In genomic region chr16:51630051-51630450, GRCh38 we compare ENCODE assay signal across 22 cellular contexts.
"Had no signal": no experiment of that assay in that cellular context is flagged by ENCODE, and none has a peak within 500 bp of the region (broad histone marks: within the 10 kb centered on the region; RNA-seq: fewer than 3 reads in every experiment).

No MANE protein-coding gene starts in this region.

- H3K9me3 ChIP-seq: esophagus muscularis mucosa, gastrocnemius medialis, mucosa of descending colon, ovary, right atrium auricular region, sigmoid colon, stomach, thoracic aorta had no signal

- H3K4me3 Mint-ChIP-seq: naive thymus-derived CD8-positive, alpha-beta T cell; neural crest cell; type B pancreatic cell had no signal

- ATAC-seq: gastrocnemius medialis; heart right ventricle; left lobe of liver; mucosa of descending colon; naive thymus-derived CD8-positive, alpha-beta T cell had no signal

- H3K4me1 Mint-ChIP-seq: naive thymus-derived CD8-positive, alpha-beta T cell had no signal

- H3K4me3 ChIP-seq: esophagus muscularis mucosa, gastrocnemius medialis, heart right ventricle, mucosa of descending colon, ovary, right atrium auricular region, sigmoid colon, skin epidermis, stomach, thoracic aorta had no signal

- DNase-seq: effector memory CD4-positive, alpha-beta T cell; gastrocnemius medialis; heart right ventricle; kidney glomerular epithelial cell; mammary epithelial cell; mucosa of descending colon; naive thymus-derived CD8-positive, alpha-beta T cell; nucleus accumbens; ovary; sigmoid colon; stimulated activated CD4-positive, alpha-beta T cell treated with anti-CD3 and anti-CD28 coated beads, Interleukin-12 subunit alpha, Interleukin-12 subunit beta, amount 100 ng/mL, for 4 hours; stimulated activated naive CD4-positive, alpha-beta T cell; stomach; substantia nigra had no signal

- H3K27me3 ChIP-seq: gastrocnemius medialis, heart right ventricle, ovary, right atrium auricular region, stomach had no signal

- H3K27ac Mint-ChIP-seq: naive thymus-derived CD8-positive, alpha-beta T cell; type B pancreatic cell had no signal

- H3K4me1 ChIP-seq: esophagus muscularis mucosa, gastrocnemius medialis, heart right ventricle, right atrium auricular region, sigmoid colon, stomach had no signal

- H3K36me3 Mint-ChIP-seq: type B pancreatic cell had no signal

- H3K36me3 ChIP-seq: esophagus muscularis mucosa, gastrocnemius medialis, heart right ventricle, ovary, right atrium auricular region, sigmoid colon, stomach, thoracic aorta had no signal

- H3K27ac ChIP-seq: epithelial cell of prostate, esophagus muscularis mucosa, gastrocnemius medialis, heart right ventricle, ovary, right atrium auricular region, sigmoid colon, skin epidermis, stomach, thoracic aorta had no signal

- H3K27me3 Mint-ChIP-seq: naive thymus-derived CD8-positive, alpha-beta T cell had no signal
